In genomic region chr14:102828201-102828600, GRCh38 we compare ENCODE assay signal across 11 cellular contexts. TPM values are rescaled to one million over a fixed set of nuclear protein-coding genes. Genes with fewer than 3 reads are reported as not detected.
DNase-seq lines count a peak whose midpoint lies in the region; ATAC-seq and TF ChIP-seq lines count a peak whose summit lies in the region.
"Had no signal": no experiment of that assay in that cellular context is flagged by ENCODE, and none has a peak within 500 bp of the region (broad histone marks: within the 10 kb centered on the region; RNA-seq: fewer than 3 reads in every experiment).

No MANE protein-coding gene starts in this region.

- peaks cover 52% of the 10 kb centered on the region for H3K79me2 ChIP-seq in hepatocyte

- no peaks in the 10 kb centered on the region for H3K27me3 ChIP-seq in hepatocyte
- H3K27me3 ChIP-seq: vagina had no signal

- peaks cover 11% of the 10 kb centered on the region for H3K4me1 ChIP-seq in hepatocyte (ENCODE audit: insufficient read depth)

- TF ChIP-seq CTCF in hepatocyte (IDR thresholded peaks at IDR 0.05; ENCODE audit: poor library complexity) = no peak

- CTCF ChIA-PET in activated CD8-positive, alpha-beta T cell treated with anti-CD3 and anti-CD28 coated beads, Interleukin-2, amount 10 ng/mL, durations not matched to agents 7 days and 5 days (lab: Charles Lee) = no interaction called here

- no peaks in the 10 kb centered on the region for H3K9me3 ChIP-seq in hepatocyte (ENCODE audit: low read depth)
- H3K9me3 ChIP-seq: vagina had no signal

- no peaks in the 10 kb centered on the region for H4K20me1 ChIP-seq in hepatocyte (ENCODE audit: insufficient read depth, poor library complexity, severe bottlenecking)

- H3K9me3 Mint-ChIP-seq in activated T-cell treated with anti-CD3 and anti-CD28 coated beads, Interleukin-2, amount 50 U/mL, for 24 hours = no peaks in the 10 kb centered on the region
- H3K9me3 Mint-ChIP-seq in activated CD8-positive, alpha-beta T cell treated with anti-CD3 and anti-CD28 coated beads, Interleukin-2, amount 10 ng/mL, durations not matched to agents 7 days and 5 days (ENCODE audit: insufficient read depth) = no peaks in the 10 kb centered on the region

- no peak for DNase-seq in activated T-cell treated with anti-CD3 and anti-CD28 coated beads, Interleukin-2, amount 50 U/mL, for 24 hours
- DNase-seq in activated T-cell treated with anti-CD3 and anti-CD28 coated beads for 4 hours (no peak), NCI-H226 (peak; percentile 43), hepatocyte (ENCODE audit: low spot score) (no peak), superior temporal gyrus (ENCODE audit: extremely low spot score) (peak; percentile 47), HPDE6-E6E7 (ENCODE audit: extremely low spot score) (no peak)
- DNase-seq in activated CD8-positive, alpha-beta T cell treated with anti-CD3 and anti-CD28 coated beads, Interleukin-2, amount 10 ng/mL, durations not matched to agents 7 days and 5 days = no peak
- DNase-seq: MV-4-11; stimulated activated CD8-positive, alpha-beta memory T cell treated with anti-CD3 and anti-CD28 coated beads, Interleukin-4, amount 100 ng/mL, for 48 hours had no signal

- H3K36me3 Mint-ChIP-seq in activated T-cell treated with anti-CD3 and anti-CD28 coated beads, Interleukin-2, amount 50 U/mL, for 24 hours (ENCODE audit: low read depth) = peaks cover 91% of the 10 kb centered on the region
- peaks cover 16% of the 10 kb centered on the region for H3K36me3 Mint-ChIP-seq in activated CD8-positive, alpha-beta T cell treated with anti-CD3 and anti-CD28 coated beads, Interleukin-2, amount 10 ng/mL, durations not matched to agents 7 days and 5 days (ENCODE audit: low read depth)

- WGBS in hepatocyte (ENCODE audit: low lambda C conversion rate, missing lambda C conversion rate) = 66% methylated on average over 10 of the region's 10 CpGs

- H3K36me3 ChIP-seq in hepatocyte (replicated peaks; ENCODE audit: insufficient read depth, low read depth) = no peaks in the 10 kb centered on the region
- H3K36me3 ChIP-seq: vagina had no signal

- no peaks in the 10 kb centered on the region for H3K9me2 ChIP-seq in hepatocyte (replicated peaks; ENCODE audit: insufficient read depth)

- H3K4me3 Mint-ChIP-seq in activated T-cell treated with anti-CD3 and anti-CD28 coated beads, Interleukin-2, amount 50 U/mL, for 24 hours = no peak overlapping the region
- no peak overlapping the region for H3K4me3 Mint-ChIP-seq in activated CD8-positive, alpha-beta T cell treated with anti-CD3 and anti-CD28 coated beads, Interleukin-2, amount 10 ng/mL, durations not matched to agents 7 days and 5 days

- H3K27ac ChIP-seq in hepatocyte = no peak overlapping the region
- H3K27ac ChIP-seq: vagina had no signal

- H3K27me3 Mint-ChIP-seq in activated T-cell treated with anti-CD3 and anti-CD28 coated beads, Interleukin-2, amount 50 U/mL, for 24 hours = no peaks in the 10 kb centered on the region
- no peaks in the 10 kb centered on the region for H3K27me3 Mint-ChIP-seq in activated CD8-positive, alpha-beta T cell treated with anti-CD3 and anti-CD28 coated beads, Interleukin-2, amount 10 ng/mL, durations not matched to agents 7 days and 5 days (ENCODE audit: low read depth)

- POLR2A ChIA-PET in activated CD8-positive, alpha-beta T cell treated with anti-CD3 and anti-CD28 coated beads, Interleukin-2, amount 10 ng/mL, durations not matched to agents 7 days and 5 days (lab: Charles Lee) = no interaction called here

- H3K27ac Mint-ChIP-seq in activated T-cell treated with anti-CD3 and anti-CD28 coated beads, Interleukin-2, amount 50 U/mL, for 24 hours = peak overlapping the region; percentile 58
- H3K27ac Mint-ChIP-seq in activated CD8-positive, alpha-beta T cell treated with anti-CD3 and anti-CD28 coated beads, Interleukin-2, amount 10 ng/mL, durations not matched to agents 7 days and 5 days = no peak overlapping the region

- ATAC-seq in GM18519 (IDR thresholded peaks at IDR 0.05; ENCODE audit: low FRiP score, unreplicated experiment) = no peak
- ATAC-seq in activated CD8-positive, alpha-beta T cell treated with anti-CD3 and anti-CD28 coated beads, Interleukin-2, amount 10 ng/mL, durations not matched to agents 7 days and 5 days = no peak

- peaks cover 87% of the 10 kb centered on the region for H3K4me1 Mint-ChIP-seq in activated T-cell treated with anti-CD3 and anti-CD28 coated beads, Interleukin-2, amount 50 U/mL, for 24 hours (ENCODE audit: low read depth)
- peaks cover 35% of the 10 kb centered on the region for H3K4me1 Mint-ChIP-seq in activated CD8-positive, alpha-beta T cell treated with anti-CD3 and anti-CD28 coated beads, Interleukin-2, amount 10 ng/mL, durations not matched to agents 7 days and 5 days (ENCODE audit: low read depth)

- no peak overlapping the region for H3K4me3 ChIP-seq in hepatocyte
- H3K4me3 ChIP-seq: vagina had no signal

- no peak overlapping the region for H2AFZ ChIP-seq in hepatocyte

- H3K4me2 ChIP-seq in hepatocyte = peak overlapping the region; percentile 48

RNA-seq across cellular contexts. Expression of gene TRAF3, which starts 51.0 kb away (rescaled TPM):
- total RNA-seq in hepatocyte = 13.7 and 15.8 TPM in 2 replicates
- 4.4 and 8.0 TPM in 2 replicates for polyA plus RNA-seq in hepatocyte
- 10 to 100 TPM; 28.9 to 31.0 TPM for total RNA-seq in activated CD8-positive, alpha-beta T cell treated with anti-CD3 and anti-CD28 coated beads, Interleukin-2, amount 10 ng/mL, durations not matched to agents 7 days and 5 days

Comparison
In these comparisons a context has a peak if more than half of its experiments do, and no peak if none do; other contexts are left out.
1. DNase-seq: peak in NCI-H226 (single experiment) and superior temporal gyrus (single experiment); none in activated T-cell treated with anti-CD3 and anti-CD28 coated beads, Interleukin-2, amount 50 U/mL, for 24 hours (single experiment), activated T-cell treated with anti-CD3 and anti-CD28 coated beads for 4 hours (single experiment), hepatocyte (single experiment), activated CD8-positive, alpha-beta T cell treated with anti-CD3 and anti-CD28 coated beads, Interleukin-2, amount 10 ng/mL, durations not matched to agents 7 days and 5 days (single experiment) and HPDE6-E6E7 (single experiment).